In the genomic region with DNA sequence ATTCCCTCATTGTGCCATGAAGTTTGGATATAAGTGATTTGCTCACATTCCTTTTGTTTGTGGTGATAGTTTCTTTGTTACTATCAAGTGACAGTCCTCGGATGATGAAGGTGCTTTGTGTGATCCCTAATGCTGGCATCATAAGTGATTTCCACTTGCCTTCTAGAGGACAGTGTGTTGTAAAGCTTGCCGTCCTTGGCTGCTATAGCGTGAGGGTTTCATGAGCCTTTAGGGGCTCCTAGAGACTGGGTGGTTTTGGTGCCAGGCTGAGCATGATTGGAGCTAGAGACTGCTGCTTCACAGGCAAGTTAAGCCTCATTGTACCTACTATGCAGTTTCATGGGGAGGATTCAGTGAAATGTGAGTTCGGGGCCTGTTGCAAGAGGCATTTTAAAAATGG, we compare ENCODE assay signal across 2 cellular contexts.
TF ChIP-seq lines count a peak whose summit lies in the region.

No MANE protein-coding gene starts in this region.

TF ChIP-seq in liver, 16 proteins besides CTCF, POLR2A, EP300 and RAD21:
- TF ChIP-seq HNF4A (conservative IDR thresholded peaks at IDR 0.05) (no peak), SP1 (IDR thresholded peaks at IDR 0.05) (no peak), NR2F2 (IDR thresholded peaks at IDR 0.05) (no peak), YY1 (IDR thresholded peaks at IDR 0.05) (no peak), FOXA1 (IDR thresholded peaks at IDR 0.05) (no peak)
- TF ChIP-seq, protein P1, sequence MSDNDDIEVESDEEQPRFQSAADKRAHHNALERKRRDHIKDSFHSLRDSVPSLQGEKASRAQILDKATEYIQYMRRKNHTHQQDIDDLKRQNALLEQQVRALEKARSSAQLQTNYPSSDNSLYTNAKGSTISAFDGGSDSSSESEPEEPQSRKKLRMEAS (IDR thresholded peaks at IDR 0.05): no peak
- TF ChIP-seq, protein P2, sequence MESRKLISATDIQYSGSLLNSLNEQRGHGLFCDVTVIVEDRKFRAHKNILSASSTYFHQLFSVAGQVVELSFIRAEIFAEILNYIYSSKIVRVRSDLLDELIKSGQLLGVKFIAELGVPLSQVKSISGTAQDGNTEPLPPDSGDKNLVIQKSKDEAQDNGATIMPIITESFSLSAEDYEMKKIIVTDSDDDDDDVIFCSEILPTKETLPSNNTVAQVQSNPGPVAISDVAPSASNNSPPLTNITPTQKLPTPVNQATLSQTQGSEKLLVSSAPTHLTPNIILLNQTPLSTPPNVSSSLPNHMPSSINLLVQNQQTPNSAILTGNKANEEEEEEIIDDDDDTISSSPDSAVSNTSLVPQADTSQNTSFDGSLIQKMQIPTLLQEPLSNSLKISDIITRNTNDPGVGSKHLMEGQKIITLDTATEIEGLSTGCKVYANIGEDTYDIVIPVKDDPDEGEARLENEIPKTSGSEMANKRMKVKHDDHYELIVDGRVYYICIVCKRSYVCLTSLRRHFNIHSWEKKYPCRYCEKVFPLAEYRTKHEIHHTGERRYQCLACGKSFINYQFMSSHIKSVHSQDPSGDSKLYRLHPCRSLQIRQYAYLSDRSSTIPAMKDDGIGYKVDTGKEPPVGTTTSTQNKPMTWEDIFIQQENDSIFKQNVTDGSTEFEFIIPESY (IDR thresholded peaks at IDR 0.05): no peak
- TF ChIP-seq, protein P3, sequence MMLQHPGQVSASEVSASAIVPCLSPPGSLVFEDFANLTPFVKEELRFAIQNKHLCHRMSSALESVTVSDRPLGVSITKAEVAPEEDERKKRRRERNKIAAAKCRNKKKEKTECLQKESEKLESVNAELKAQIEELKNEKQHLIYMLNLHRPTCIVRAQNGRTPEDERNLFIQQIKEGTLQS (IDR thresholded peaks at IDR 0.05): no peak
TF ChIP-seq in liver: peak in this region for 0.

TF ChIP-seq in HepG2, 621 proteins besides CTCF, POLR2A, EP300 and RAD21:
- no peak for TF ChIP-seq SMARCE1 (IDR thresholded peaks at IDR 0.05; ENCODE audit: borderline replicate concordance)
- no peak for TF ChIP-seq ZNF225 (CRISPR knock-in tag; IDR thresholded peaks at IDR 0.05)
- no peak for TF ChIP-seq ZNF720 (CRISPR knock-in tag; IDR thresholded peaks at IDR 0.05)
- TF ChIP-seq ZNF382 (CRISPR knock-in tag; IDR thresholded peaks at IDR 0.05; ENCODE audit: borderline replicate concordance): no peak
- no peak for TF ChIP-seq XBP1 (CRISPR knock-in tag; IDR thresholded peaks at IDR 0.05)
